Comparison of ENCODE assay signal across 1 cellular context in the genomic region with DNA sequence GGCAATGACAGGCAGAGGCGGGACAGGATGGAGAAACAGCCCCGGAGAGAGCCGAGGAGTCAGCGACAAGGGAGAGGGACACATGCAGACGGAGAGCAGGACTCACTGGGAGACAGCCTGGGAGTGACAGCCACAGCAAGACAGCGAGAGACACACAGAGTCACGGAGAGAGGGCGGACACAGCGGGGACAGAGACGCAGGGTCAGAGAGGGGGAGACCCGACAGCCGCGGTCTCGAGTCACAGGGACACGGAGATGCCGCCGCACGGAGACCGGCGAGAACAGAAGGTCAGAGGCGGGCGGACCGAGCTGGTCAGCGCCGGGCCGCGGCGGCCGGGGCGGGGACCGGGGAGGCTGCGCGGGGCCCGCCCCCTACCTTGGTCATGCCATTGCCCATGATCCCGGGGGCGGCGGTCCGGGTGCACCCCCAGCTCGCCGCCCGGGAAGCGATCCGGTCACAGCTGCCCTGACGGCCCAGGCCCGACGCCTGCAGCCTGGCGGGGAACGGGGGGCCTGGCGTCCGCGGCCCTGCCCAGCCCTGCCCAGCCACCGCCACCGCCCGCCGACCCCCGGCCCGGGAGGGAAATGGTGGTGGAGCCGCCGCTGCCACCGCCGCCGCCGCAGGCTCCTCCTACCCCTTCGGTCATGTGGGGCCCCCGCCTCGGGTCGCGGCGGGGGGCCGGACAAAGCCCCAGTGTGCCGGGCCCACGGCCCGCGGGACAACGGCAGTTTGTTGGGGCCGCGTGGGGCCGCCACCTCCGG.
TF ChIP-seq lines count a peak whose summit lies in the region.

Gene DUSP15 (minus strand): TSS at position 586 of the 761 bp plus-strand sequence. CDS start 190 bp downstream, at position 396.
Gene TTLL9 (plus strand): TSS at position 693 of the 761 bp plus-strand sequence. CDS start 493 bp downstream, outside the sequence.

TF ChIP-seq in HepG2, 621 proteins besides CTCF, POLR2A, EP300 and RAD21 (continued from another document):
- TF ChIP-seq, protein P1, sequence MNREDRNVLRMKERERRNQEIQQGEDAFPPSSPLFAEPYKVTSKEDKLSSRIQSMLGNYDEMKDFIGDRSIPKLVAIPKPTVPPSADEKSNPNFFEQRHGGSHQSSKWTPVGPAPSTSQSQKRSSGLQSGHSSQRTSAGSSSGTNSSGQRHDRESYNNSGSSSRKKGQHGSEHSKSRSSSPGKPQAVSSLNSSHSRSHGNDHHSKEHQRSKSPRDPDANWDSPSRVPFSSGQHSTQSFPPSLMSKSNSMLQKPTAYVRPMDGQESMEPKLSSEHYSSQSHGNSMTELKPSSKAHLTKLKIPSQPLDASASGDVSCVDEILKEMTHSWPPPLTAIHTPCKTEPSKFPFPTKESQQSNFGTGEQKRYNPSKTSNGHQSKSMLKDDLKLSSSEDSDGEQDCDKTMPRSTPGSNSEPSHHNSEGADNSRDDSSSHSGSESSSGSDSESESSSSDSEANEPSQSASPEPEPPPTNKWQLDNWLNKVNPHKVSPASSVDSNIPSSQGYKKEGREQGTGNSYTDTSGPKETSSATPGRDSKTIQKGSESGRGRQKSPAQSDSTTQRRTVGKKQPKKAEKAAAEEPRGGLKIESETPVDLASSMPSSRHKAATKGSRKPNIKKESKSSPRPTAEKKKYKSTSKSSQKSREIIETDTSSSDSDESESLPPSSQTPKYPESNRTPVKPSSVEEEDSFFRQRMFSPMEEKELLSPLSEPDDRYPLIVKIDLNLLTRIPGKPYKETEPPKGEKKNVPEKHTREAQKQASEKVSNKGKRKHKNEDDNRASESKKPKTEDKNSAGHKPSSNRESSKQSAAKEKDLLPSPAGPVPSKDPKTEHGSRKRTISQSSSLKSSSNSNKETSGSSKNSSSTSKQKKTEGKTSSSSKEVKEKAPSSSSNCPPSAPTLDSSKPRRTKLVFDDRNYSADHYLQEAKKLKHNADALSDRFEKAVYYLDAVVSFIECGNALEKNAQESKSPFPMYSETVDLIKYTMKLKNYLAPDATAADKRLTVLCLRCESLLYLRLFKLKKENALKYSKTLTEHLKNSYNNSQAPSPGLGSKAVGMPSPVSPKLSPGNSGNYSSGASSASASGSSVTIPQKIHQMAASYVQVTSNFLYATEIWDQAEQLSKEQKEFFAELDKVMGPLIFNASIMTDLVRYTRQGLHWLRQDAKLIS (CRISPR knock-in tag; IDR thresholded peaks at IDR 0.05) = no peak
- peak; percentile 18; the same call in 1 of the 2 replicates for TF ChIP-seq NR0B2 (CRISPR knock-in tag; IDR thresholded peaks at IDR 0.05)
- TF ChIP-seq ASH2L (IDR thresholded peaks at IDR 0.05; ENCODE audit: insufficient read length, low read depth, low read length) = peak; percentile 47
- 0 out of 2 replicates have a peak, but pooled peaks have one; percentile 8 for TF ChIP-seq ZMYM4 (CRISPR knock-in tag; IDR thresholded peaks at IDR 0.05)
- TF ChIP-seq ATRX (CRISPR knock-in tag; IDR thresholded peaks at IDR 0.05; ENCODE audit: borderline replicate concordance) = no peak
- TF ChIP-seq BCL3 (CRISPR knock-in tag; IDR thresholded peaks at IDR 0.05) = no peak
- peak; percentile 43; the same call in 1 of the 2 replicates for TF ChIP-seq ZNF446 (CRISPR knock-in tag; IDR thresholded peaks at IDR 0.05)
- TF ChIP-seq, protein P2, sequence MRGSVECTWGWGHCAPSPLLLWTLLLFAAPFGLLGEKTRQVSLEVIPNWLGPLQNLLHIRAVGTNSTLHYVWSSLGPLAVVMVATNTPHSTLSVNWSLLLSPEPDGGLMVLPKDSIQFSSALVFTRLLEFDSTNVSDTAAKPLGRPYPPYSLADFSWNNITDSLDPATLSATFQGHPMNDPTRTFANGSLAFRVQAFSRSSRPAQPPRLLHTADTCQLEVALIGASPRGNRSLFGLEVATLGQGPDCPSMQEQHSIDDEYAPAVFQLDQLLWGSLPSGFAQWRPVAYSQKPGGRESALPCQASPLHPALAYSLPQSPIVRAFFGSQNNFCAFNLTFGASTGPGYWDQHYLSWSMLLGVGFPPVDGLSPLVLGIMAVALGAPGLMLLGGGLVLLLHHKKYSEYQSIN (CRISPR knock-in tag; IDR thresholded peaks at IDR 0.05; ENCODE audit: borderline replicate concordance) = no peak
- no peak for TF ChIP-seq U2AF1 (optimal IDR thresholded peaks at IDR 0.05; ENCODE audit: low read depth, low read length)
- TF ChIP-seq TAF1 (CRISPR knock-in tag; IDR thresholded peaks at IDR 0.05) = 0 out of 2 replicates have a peak, but pooled peaks have one; percentile 23
- TF ChIP-seq SP4 (CRISPR knock-in tag; IDR thresholded peaks at IDR 0.05) = 0 out of 2 replicates have a peak, but pooled peaks have one; percentile 69
- TF ChIP-seq MIXL1 (CRISPR knock-in tag; IDR thresholded peaks at IDR 0.05) = no peak
- TF ChIP-seq EED (CRISPR knock-in tag; IDR thresholded peaks at IDR 0.05) = 0 out of 2 replicates have a peak, but pooled peaks have one; percentile 17
- TF ChIP-seq NCOR1 (IDR thresholded peaks at IDR 0.05; ENCODE audit: borderline replicate concordance, low read length) = no peak
- 0 out of 2 replicates have a peak, but pooled peaks have one; percentile 44 for TF ChIP-seq PAX8 (CRISPR knock-in tag; IDR thresholded peaks at IDR 0.05; ENCODE audit: borderline replicate concordance)
- TF ChIP-seq CCAR2 (optimal IDR thresholded peaks at IDR 0.05; ENCODE audit: low read depth, low read length) = no peak
- TF ChIP-seq, protein P3, sequence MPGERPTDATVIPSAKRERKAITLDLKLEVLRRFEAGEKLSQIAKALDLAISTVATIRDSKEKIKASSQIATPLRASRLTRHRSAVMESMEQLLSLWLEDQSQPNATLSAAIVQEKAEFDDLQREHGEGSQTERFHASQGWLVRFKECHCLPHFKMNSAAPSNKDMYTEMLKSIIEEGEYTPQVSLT (CRISPR knock-in tag; IDR thresholded peaks at IDR 0.05; ENCODE audit: borderline replicate concordance, low read depth) = 0 out of 2 replicates have a peak, but pooled peaks have one; percentile 21
- TF ChIP-seq GLI4 (CRISPR knock-in tag; IDR thresholded peaks at IDR 0.05; ENCODE audit: borderline replicate concordance) = no peak
- TF ChIP-seq HOXA5 (CRISPR knock-in tag; IDR thresholded peaks at IDR 0.05) = peak; percentile 17; the same call in 1 of the 2 replicates
- peak; percentile 40; the same call in 1 of the 2 replicates for TF ChIP-seq RFXAP (CRISPR knock-in tag; IDR thresholded peaks at IDR 0.05; ENCODE audit: borderline replicate concordance)
- peak; percentile 30; the same call in 1 of the 2 replicates for TF ChIP-seq ETV5 (CRISPR knock-in tag; IDR thresholded peaks at IDR 0.05; ENCODE audit: borderline replicate concordance)
- TF ChIP-seq PAWR (CRISPR knock-in tag; IDR thresholded peaks at IDR 0.05; ENCODE audit: borderline replicate concordance) = no peak
TF ChIP-seq in HepG2: peak in this region for 93.
